1 cellular context compared by ENCODE assay signal in the genomic region with DNA sequence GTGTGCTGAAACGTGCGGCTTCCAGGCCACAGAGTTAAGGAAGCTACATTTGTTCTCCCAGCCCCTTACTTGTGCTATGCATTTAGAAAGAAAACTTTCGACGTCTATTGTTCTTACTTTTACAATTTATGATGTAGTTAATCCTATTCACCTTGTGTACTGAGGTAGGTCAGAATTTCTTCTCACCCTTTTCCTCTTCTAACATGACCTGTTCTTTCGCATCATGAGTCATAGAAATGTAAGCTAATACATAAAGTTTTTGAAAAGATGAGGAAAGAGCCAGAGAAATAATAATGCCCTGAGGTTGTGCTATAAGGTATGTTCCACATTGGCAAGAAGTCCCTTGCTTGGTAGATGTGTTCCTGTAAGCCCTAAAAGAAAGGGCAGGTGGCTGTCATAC.
TF ChIP-seq lines count a peak whose summit lies in the region.

No MANE protein-coding gene starts in this region.

TF ChIP-seq in GM23338, 12 proteins besides CTCF, POLR2A, EP300 and RAD21 (continued from another document):
- TF ChIP-seq, protein P1, sequence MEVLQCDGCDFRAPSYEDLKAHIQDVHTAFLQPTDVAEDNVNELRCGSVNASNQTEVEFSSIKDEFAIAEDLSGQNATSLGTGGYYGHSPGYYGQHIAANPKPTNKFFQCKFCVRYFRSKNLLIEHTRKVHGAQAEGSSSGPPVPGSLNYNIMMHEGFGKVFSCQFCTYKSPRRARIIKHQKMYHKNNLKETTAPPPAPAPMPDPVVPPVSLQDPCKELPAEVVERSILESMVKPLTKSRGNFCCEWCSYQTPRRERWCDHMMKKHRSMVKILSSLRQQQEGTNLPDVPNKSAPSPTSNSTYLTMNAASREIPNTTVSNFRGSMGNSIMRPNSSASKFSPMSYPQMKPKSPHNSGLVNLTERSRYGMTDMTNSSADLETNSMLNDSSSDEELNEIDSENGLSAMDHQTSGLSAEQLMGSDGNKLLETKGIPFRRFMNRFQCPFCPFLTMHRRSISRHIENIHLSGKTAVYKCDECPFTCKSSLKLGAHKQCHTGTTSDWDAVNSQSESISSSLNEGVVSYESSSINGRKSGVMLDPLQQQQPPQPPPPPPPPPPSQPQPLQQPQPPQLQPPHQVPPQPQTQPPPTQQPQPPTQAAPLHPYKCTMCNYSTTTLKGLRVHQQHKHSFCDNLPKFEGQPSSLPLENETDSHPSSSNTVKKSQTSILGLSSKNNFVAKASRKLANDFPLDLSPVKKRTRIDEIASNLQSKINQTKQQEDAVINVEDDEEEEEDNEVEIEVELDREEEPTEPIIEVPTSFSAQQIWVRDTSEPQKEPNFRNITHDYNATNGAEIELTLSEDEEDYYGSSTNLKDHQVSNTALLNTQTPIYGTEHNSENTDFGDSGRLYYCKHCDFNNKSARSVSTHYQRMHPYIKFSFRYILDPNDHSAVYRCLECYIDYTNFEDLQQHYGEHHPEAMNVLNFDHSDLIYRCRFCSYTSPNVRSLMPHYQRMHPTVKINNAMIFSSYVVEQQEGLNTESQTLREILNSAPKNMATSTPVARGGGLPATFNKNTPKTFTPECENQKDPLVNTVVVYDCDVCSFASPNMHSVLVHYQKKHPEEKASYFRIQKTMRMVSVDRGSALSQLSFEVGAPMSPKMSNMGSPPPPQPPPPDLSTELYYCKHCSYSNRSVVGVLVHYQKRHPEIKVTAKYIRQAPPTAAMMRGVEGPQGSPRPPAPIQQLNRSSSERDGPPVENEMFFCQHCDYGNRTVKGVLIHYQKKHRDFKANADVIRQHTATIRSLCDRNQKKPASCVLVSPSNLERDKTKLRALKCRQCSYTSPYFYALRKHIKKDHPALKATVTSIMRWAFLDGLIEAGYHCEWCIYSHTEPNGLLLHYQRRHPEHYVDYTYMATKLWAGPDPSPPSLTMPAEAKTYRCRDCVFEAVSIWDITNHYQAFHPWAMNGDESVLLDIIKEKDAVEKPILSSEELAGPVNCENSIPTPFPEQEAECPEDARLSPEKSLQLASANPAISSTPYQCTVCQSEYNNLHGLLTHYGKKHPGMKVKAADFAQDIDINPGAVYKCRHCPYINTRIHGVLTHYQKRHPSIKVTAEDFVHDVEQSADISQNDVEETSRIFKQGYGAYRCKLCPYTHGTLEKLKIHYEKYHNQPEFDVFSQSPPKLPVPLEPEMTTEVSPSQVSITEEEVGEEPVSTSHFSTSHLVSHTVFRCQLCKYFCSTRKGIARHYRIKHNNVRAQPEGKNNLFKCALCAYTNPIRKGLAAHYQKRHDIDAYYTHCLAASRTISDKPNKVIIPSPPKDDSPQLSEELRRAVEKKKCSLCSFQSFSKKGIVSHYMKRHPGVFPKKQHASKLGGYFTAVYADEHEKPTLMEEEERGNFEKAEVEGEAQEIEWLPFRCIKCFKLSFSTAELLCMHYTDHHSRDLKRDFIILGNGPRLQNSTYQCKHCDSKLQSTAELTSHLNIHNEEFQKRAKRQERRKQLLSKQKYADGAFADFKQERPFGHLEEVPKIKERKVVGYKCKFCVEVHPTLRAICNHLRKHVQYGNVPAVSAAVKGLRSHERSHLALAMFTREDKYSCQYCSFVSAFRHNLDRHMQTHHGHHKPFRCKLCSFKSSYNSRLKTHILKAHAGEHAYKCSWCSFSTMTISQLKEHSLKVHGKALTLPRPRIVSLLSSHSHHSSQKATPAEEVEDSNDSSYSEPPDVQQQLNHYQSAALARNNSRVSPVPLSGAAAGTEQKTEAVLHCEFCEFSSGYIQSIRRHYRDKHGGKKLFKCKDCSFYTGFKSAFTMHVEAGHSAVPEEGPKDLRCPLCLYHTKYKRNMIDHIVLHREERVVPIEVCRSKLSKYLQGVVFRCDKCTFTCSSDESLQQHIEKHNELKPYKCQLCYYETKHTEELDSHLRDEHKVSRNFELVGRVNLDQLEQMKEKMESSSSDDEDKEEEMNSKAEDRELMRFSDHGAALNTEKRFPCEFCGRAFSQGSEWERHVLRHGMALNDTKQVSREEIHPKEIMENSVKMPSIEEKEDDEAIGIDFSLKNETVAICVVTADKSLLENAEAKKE (CRISPR knock-in tag; IDR thresholded peaks at IDR 0.05): no peak
- TF ChIP-seq, protein P2, sequence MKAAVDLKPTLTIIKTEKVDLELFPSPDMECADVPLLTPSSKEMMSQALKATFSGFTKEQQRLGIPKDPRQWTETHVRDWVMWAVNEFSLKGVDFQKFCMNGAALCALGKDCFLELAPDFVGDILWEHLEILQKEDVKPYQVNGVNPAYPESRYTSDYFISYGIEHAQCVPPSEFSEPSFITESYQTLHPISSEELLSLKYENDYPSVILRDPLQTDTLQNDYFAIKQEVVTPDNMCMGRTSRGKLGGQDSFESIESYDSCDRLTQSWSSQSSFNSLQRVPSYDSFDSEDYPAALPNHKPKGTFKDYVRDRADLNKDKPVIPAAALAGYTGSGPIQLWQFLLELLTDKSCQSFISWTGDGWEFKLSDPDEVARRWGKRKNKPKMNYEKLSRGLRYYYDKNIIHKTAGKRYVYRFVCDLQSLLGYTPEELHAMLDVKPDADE (IDR thresholded peaks at IDR 0.05): no peak
- TF ChIP-seq ZNF114 (CRISPR knock-in tag; IDR thresholded peaks at IDR 0.05): no peak
- TF ChIP-seq JUNB (IDR thresholded peaks at IDR 0.05; ENCODE audit: unreplicated experiment): no peak
- TF ChIP-seq STAT1 (IDR thresholded peaks at IDR 0.05; ENCODE audit: unreplicated experiment): no peak
- TF ChIP-seq, protein P3, sequence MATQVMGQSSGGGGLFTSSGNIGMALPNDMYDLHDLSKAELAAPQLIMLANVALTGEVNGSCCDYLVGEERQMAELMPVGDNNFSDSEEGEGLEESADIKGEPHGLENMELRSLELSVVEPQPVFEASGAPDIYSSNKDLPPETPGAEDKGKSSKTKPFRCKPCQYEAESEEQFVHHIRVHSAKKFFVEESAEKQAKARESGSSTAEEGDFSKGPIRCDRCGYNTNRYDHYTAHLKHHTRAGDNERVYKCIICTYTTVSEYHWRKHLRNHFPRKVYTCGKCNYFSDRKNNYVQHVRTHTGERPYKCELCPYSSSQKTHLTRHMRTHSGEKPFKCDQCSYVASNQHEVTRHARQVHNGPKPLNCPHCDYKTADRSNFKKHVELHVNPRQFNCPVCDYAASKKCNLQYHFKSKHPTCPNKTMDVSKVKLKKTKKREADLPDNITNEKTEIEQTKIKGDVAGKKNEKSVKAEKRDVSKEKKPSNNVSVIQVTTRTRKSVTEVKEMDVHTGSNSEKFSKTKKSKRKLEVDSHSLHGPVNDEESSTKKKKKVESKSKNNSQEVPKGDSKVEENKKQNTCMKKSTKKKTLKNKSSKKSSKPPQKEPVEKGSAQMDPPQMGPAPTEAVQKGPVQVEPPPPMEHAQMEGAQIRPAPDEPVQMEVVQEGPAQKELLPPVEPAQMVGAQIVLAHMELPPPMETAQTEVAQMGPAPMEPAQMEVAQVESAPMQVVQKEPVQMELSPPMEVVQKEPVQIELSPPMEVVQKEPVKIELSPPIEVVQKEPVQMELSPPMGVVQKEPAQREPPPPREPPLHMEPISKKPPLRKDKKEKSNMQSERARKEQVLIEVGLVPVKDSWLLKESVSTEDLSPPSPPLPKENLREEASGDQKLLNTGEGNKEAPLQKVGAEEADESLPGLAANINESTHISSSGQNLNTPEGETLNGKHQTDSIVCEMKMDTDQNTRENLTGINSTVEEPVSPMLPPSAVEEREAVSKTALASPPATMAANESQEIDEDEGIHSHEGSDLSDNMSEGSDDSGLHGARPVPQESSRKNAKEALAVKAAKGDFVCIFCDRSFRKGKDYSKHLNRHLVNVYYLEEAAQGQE (IDR thresholded peaks at IDR 0.05; ENCODE audit: unreplicated experiment): no peak
- no peak for TF ChIP-seq EZH2phosphoT487 (IDR thresholded peaks at IDR 0.05; ENCODE audit: unreplicated experiment)
- no peak for TF ChIP-seq NANOG (IDR thresholded peaks at IDR 0.05; ENCODE audit: borderline replicate concordance)
- TF ChIP-seq ZNF331 (CRISPR knock-in tag; IDR thresholded peaks at IDR 0.05; ENCODE audit: low read depth): no peak
- no peak for TF ChIP-seq POLR2AphosphoS5 (IDR thresholded peaks at IDR 0.05; ENCODE audit: low read depth)
